16 cellular contexts compared by ENCODE assay signal in the genomic region with DNA sequence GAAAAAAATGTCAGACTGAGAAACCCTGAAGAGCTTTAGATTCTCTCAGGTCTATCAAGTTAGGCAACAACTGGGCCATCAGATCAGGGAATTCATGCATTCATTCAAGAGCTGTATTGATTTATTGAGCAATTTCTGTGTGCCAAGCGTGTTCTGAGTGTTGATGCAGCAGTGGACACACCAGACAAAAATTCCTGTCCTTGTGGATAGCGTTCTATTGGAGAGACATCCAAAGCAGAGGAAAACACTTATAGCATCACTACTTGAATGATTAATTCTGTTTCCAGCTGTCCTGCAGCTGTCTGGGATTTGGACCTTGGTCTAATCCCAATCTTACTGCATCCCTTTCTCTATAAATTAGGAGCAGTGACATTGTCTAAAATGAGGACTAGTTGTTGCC.
"Had no signal": no experiment of that assay in that cellular context is flagged by ENCODE, and none has a peak within 500 bp of the region (broad histone marks: within the 10 kb centered on the region; RNA-seq: fewer than 3 reads in every experiment).

No MANE protein-coding gene starts in this region.

- H3K9me3 ChIP-seq: breast epithelium, sigmoid colon had no signal

- H3K36me3 ChIP-seq: breast epithelium, sigmoid colon had no signal

- ATAC-seq: activated T-cell treated with anti-CD3 and anti-CD28 coated beads, Interleukin-2, amount 50 U/mL, for 4 hours; stimulated activated naive CD8-positive, alpha-beta T cell treated with anti-CD3 and anti-CD28 coated beads, Interleukin-15, Interleukin-2, amounts not matched to agents 100 U/mL and 50 U/mL, for 24 hours; T-helper 17 cell had no signal

- H3K27me3 ChIP-seq: breast epithelium, sigmoid colon had no signal

- H3K4me1 ChIP-seq: sigmoid colon had no signal

- DNase-seq: activated CD4-positive, alpha-beta T cell treated with anti-CD3 and anti-CD28 coated beads for 4 hours; activated CD4-positive, alpha-beta T cell treated with anti-CD3 and anti-CD28 coated beads, Interleukin-2, amount 50 U/mL, for 48 hours; activated CD4-positive, CD25-positive, alpha-beta regulatory T cell; activated CD8-positive, alpha-beta memory T cell treated with anti-CD3 and anti-CD28 coated beads, Interleukin-2, amount 50 U/mL, for 48 hours; activated naive CD4-positive, alpha-beta T cell; activated T-cell treated with anti-CD3 and anti-CD28 coated beads, Interleukin-2, amount 50 U/mL, for 4 hours; effector memory CD4-positive, alpha-beta T cell; immature natural killer cell; mammary epithelial cell; nucleus accumbens; stimulated activated CD4-positive, alpha-beta T cell treated with anti-CD3 and anti-CD28 coated beads, Interleukin-4, amount 100 ng/mL, for 24 hours; stimulated activated naive CD8-positive, alpha-beta T cell treated with anti-CD3 and anti-CD28 coated beads, Interleukin-15, Interleukin-2, amounts not matched to agents 100 U/mL and 50 U/mL, for 24 hours; SW 1271; T-helper 17 cell had no signal

- H3K4me3 ChIP-seq: breast epithelium, sigmoid colon had no signal
